Comparison of ENCODE assay signal across 9 cellular contexts in genomic region chr7:104231054-104232046, GRCh38. TPM values are rescaled to one million over a fixed set of nuclear protein-coding genes. Genes with fewer than 3 reads are reported as not detected.
A peak's percentile ranks its signal among the peaks of the same experiment; 100 is the strongest.
DNase-seq lines count a peak whose midpoint lies in the region; ATAC-seq, FAIRE-seq and TF ChIP-seq lines count a peak whose summit lies in the region.
"Had no signal": no experiment of that assay in that cellular context is flagged by ENCODE, and none has a peak within 500 bp of the region (broad histone marks: within the 10 kb centered on the region; RNA-seq: fewer than 3 reads in every experiment).

No MANE protein-coding gene starts in this region.

- DNase-seq in A549 (ENCODE audit: low read depth in 1 of 2, low spot score in 1 of 2) (peak; percentile 56 to 63), NCI-H1092 (lab: John Stamatoyannopoulos, UW) (peak; percentile 71), T-helper 1 cell (peak in 3 of 5 donors; percentile 7 to 32 (median 31)), brain microvascular endothelial cell (peak; percentile 54), inferior parietal cortex (ENCODE audit: extremely low spot score) (peak; percentile 83)
- DNase-seq in stimulated activated CD4-positive, alpha-beta T cell treated with anti-CD3 and anti-CD28 coated beads, Interleukin-4, amount 100 ng/mL, for 1 hour = peak; percentile 18

- H3K27ac ChIP-seq in A549 (no peak overlapping the region), brain microvascular endothelial cell (no peak overlapping the region)
- H3K27ac ChIP-seq: neutrophil had no signal

- no peaks in the 10 kb centered on the region for H3K36me3 ChIP-seq in brain microvascular endothelial cell (replicated peaks)
- H3K36me3 ChIP-seq: neutrophil had no signal

- no peak for TF ChIP-seq EP300 in A549 (IDR thresholded peaks at IDR 0.05)

- TF ChIP-seq CTCF in A549 (IDR thresholded peaks at IDR 0.05) = peak; percentile 73
- TF ChIP-seq CTCF in GM12874 (IDR thresholded peaks at IDR 0.05; ENCODE audit: insufficient read depth, low read depth, low read length) = peak; percentile 86
- TF ChIP-seq CTCF in brain microvascular endothelial cell (IDR thresholded peaks at IDR 0.05; ENCODE audit: low read depth, low read length, missing control alignments) = peak; percentile 94

- peak; percentile 97 to 99 for ATAC-seq in A549
- ATAC-seq in HG02678 (IDR thresholded peaks at IDR 0.05; ENCODE audit: unreplicated experiment) = peak; percentile 95

- 0 out of 3 replicates have a peak overlapping the region, but pooled peaks have one; percentile 29 for H3K4me2 ChIP-seq in A549

- H3K9me3 ChIP-seq in A549 = no peaks in the 10 kb centered on the region
- H3K9me3 ChIP-seq: neutrophil had no signal

- CTCF ChIA-PET in A549 (lab: Yijun Ruan, JAX) = interaction anchor here (0.6 to 4.1 kb wide), 37 partner anchors 9 to 694 kb away, joined by 3 to 43 read pairs (median 4); no protein-coding TSS in a partner anchor

- WGBS in A549 (ENCODE audit: missing lambda C conversion rate) = 19% methylated on average over 29 of the region's 29 CpGs

- H3K4me3 ChIP-seq in A549 = no peak overlapping the region
- no peak overlapping the region for H3K4me3 ChIP-seq in brain microvascular endothelial cell (ENCODE audit: low read depth, low read length)

- no peak for TF ChIP-seq POLR2A in A549 (IDR thresholded peaks at IDR 0.05; ENCODE audit: low read length)

- H3K27me3 ChIP-seq in brain microvascular endothelial cell (replicated peaks) = peaks cover 5% of the 10 kb centered on the region

- peak; percentile 78 to 81 for TF ChIP-seq RAD21 in A549 (conservative IDR thresholded peaks at IDR 0.05 in 1 of 2, IDR thresholded peaks at IDR 0.05 in 1 of 2)

- no peaks in the 10 kb centered on the region for H3K4me1 ChIP-seq in A549

- FAIRE-seq in A549 (lab: Jason Lieb, UNC) = peak; percentile 23

- POLR2A ChIA-PET in A549 (lab: Yijun Ruan, JAX) = no interaction called here

- in situ Hi-C loops in brain microvascular endothelial cell (cut with HindIII; ENCODE audit: low pct_ligation_motif_present, low sequenced_read_pairs) = no loop called here

TF ChIP-seq in A549, 52 proteins besides CTCF, POLR2A, EP300 and RAD21:
- no peak for TF ChIP-seq CBX8 (IDR thresholded peaks at IDR 0.05)
- TF ChIP-seq HMGXB4 (CRISPR knock-in tag; IDR thresholded peaks at IDR 0.05; ENCODE audit: borderline replicate concordance) = no peak
- TF ChIP-seq SMC3 (IDR thresholded peaks at IDR 0.05) = peak; percentile 57
- TF ChIP-seq TFCP2L1 (CRISPR knock-in tag; IDR thresholded peaks at IDR 0.05) = no peak
- TF ChIP-seq HOXB13 (CRISPR knock-in tag; IDR thresholded peaks at IDR 0.05; ENCODE audit: low read depth) = no peak
- no peak for TF ChIP-seq ZNF302 (CRISPR knock-in tag; IDR thresholded peaks at IDR 0.05)
- TF ChIP-seq, protein P1, sequence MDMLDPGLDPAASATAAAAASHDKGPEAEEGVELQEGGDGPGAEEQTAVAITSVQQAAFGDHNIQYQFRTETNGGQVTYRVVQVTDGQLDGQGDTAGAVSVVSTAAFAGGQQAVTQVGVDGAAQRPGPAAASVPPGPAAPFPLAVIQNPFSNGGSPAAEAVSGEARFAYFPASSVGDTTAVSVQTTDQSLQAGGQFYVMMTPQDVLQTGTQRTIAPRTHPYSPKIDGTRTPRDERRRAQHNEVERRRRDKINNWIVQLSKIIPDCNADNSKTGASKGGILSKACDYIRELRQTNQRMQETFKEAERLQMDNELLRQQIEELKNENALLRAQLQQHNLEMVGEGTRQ (IDR thresholded peaks at IDR 0.05) = no peak
- TF ChIP-seq MAFK (IDR thresholded peaks at IDR 0.05; ENCODE audit: partially characterized antibody) = no peak
- TF ChIP-seq MYC (IDR thresholded peaks at IDR 0.05; ENCODE audit: borderline replicate concordance, low read length) = no peak

RNA-seq across cellular contexts. Expression of gene ORC5, which starts 23.5 kb away (rescaled TPM):
- polyA plus RNA-seq in A549 (2011; rRNA removed) = 17.8 and 26.5 TPM in 2 replicates
- 4.1 TPM in 2 replicates for polyA plus RNA-seq in A549 (2012; cell fraction: cytosol; rRNA removed)
- polyA plus RNA-seq in A549 (2012; cell fraction: nucleus; rRNA removed) = 2.0 and 5.3 TPM in 2 replicates
- 28.4 to 32.1 TPM (median 29.5 TPM) in 3 replicates for polyA plus RNA-seq in A549 (2017; fragmentation: RNase III; extraction: RNeasy Plus Mini Kit Qiagen cat#74134 plus additional on column Dnase treatment)
- 9.2 and 9.4 TPM in 2 replicates for polyA minus RNA-seq in A549 (2011; rRNA and poly(A)+ RNA removed)

Comparison
In these comparisons a context has a peak if more than half of its experiments do, and no peak if none do; other contexts are left out.
1. DNase-seq: peak in every context shown above with its lines; median percentile 83 in inferior parietal cortex; 71 in NCI-H1092; 60 in A549; 54 in brain microvascular endothelial cell; 31 in T-helper 1 cell; 18 in stimulated activated CD4-positive, alpha-beta T cell treated with anti-CD3 and anti-CD28 coated beads, Interleukin-4, amount 100 ng/mL, for 1 hour.